ENCODE assay signal across 10 cellular contexts in the genomic region with DNA sequence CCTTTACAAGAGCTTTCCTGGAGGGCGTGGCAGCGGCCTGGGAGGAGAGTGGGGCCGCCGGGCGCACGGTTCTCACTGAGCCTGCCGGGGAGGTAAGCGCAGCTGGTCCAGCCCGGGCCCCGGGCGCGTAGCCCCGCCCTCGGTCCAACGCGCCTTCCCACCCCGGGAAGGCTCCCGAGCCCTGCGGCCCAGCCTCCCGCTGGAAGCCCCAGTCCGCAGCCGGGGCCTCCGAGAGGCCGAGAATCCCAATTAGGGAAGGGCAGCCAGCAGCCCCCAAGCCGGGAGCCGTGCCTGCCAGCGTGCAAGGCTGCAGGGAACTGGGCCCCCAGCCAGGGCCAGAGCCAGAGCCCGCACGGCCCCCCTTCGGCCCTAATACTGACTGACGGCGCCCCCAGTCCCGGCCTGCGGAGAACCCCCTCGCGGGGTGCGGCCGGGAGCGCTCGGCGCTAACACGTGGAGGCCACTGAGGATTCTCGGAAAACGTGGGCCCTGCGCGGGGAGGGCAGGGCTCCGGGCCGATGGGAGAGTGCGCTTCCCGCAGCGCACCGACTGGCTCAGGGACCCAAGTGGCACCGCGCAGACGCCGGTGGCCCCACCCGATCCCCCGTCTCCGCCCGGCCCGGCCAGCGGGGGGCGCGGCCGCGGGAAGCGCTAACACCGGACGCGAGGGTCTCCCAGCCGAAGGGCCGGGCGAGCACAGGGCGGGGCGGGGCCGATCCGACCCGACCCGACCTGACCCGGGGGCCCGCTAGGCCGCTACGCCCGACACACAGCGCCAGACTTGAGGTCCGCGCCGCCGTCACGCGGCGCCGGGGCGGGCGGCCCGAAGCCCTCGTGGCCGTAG. TPM values are rescaled to one million over a fixed set of nuclear protein-coding genes. Genes with fewer than 3 reads are reported as not detected.
DNase-seq lines count a peak whose midpoint lies in the region; ATAC-seq and TF ChIP-seq lines count a peak whose summit lies in the region.
"Had no signal": no experiment of that assay in that cellular context is flagged by ENCODE, and none has a peak within 500 bp of the region (broad histone marks: within the 10 kb centered on the region; RNA-seq: fewer than 3 reads in every experiment).

No MANE protein-coding gene starts in this region.

- peak; percentile 57 for ATAC-seq in gastroesophageal sphincter
- no peak for ATAC-seq in activated naive CD4-positive, alpha-beta T cell treated with anti-CD3 and anti-CD28 coated beads, Interleukin-2, amount 50 U/mL, for 72 hours

- H3K9me3 ChIP-seq in NT2/D1 (ENCODE audit: insufficient read depth, low read length) (no peaks in the 10 kb centered on the region), gastroesophageal sphincter (no peaks in the 10 kb centered on the region), neural progenitor cell (ENCODE audit: low read depth) (no peaks in the 10 kb centered on the region)
- no peaks in the 10 kb centered on the region for H3K9me3 ChIP-seq in CD8-positive, alpha-beta memory T cell (ENCODE audit: low read length)
- H3K9me3 ChIP-seq: BLaER1 had no signal

- H3K27ac ChIP-seq in 22Rv1 = peak overlapping the region; percentile 83
- peak overlapping the region; percentile 43 to 91 (median 88) for H3K27ac ChIP-seq in gastroesophageal sphincter
- H3K27ac ChIP-seq in neural progenitor cell = peak overlapping the region; percentile 85
- H3K27ac ChIP-seq in CD8-positive, alpha-beta memory T cell (ENCODE audit: low read depth, low read length) = no peak overlapping the region
- H3K27ac ChIP-seq: BLaER1 had no signal

- peaks cover 19% of the 10 kb centered on the region for H3K36me3 Mint-ChIP-seq in neural progenitor cell
- peaks cover 0 to 5% of the 10 kb centered on the region in 2 donors for H3K36me3 Mint-ChIP-seq in activated naive CD4-positive, alpha-beta T cell treated with anti-CD3 and anti-CD28 coated beads, Interleukin-2, amount 50 U/mL, for 72 hours
- H3K36me3 Mint-ChIP-seq in CD8-positive, alpha-beta memory T cell = peaks cover 0 to 25% (median 2%) of the 10 kb centered on the region in 3 donors

- DNase-seq in NT2/D1 (ENCODE audit: low read depth, low spot score) (no peak), neural progenitor cell (ENCODE audit: low spot score) (peak; percentile 90), HuH-7.5 (ENCODE audit: low spot score) (no peak), NCI-H345 treated with DMSO at 0.1 percent for 48 hours (lab: John Stamatoyannopoulos, UW; ENCODE audit: unreplicated experiment) (no peak)
- DNase-seq in activated naive CD4-positive, alpha-beta T cell treated with anti-CD3 and anti-CD28 coated beads, Interleukin-2, amount 50 U/mL, for 72 hours (ENCODE audit: low spot score in 2 of 2) = no peak
- no peak for DNase-seq in CD8-positive, alpha-beta memory T cell
- DNase-seq: activated CD4-positive, alpha-beta memory T cell treated with anti-CD3 and anti-CD28 coated beads, Interleukin-2, amount 10 ng/mL, durations not matched to agents 7 days and 5 days had no signal

- H2AFZ ChIP-seq in neural progenitor cell (replicated peaks) = no peak overlapping the region

- H3K36me3 ChIP-seq in NT2/D1 (ENCODE audit: insufficient read depth, insufficient read length, low read length) (peaks cover 60% of the 10 kb centered on the region), gastroesophageal sphincter (peaks cover 0 to 18% of the 10 kb centered on the region in 2 donors), neural progenitor cell (peaks cover 7% of the 10 kb centered on the region)
- H3K36me3 ChIP-seq in CD8-positive, alpha-beta memory T cell (ENCODE audit: insufficient read depth, low read length) = no peaks in the 10 kb centered on the region

- POLR2A ChIA-PET in CD8-positive, alpha-beta memory T cell (lab: Charles Lee) = no interaction called here

- H3K27ac Mint-ChIP-seq in neural progenitor cell = no peak overlapping the region
- no peak overlapping the region for H3K27ac Mint-ChIP-seq in activated naive CD4-positive, alpha-beta T cell treated with anti-CD3 and anti-CD28 coated beads, Interleukin-2, amount 50 U/mL, for 72 hours
- no peak overlapping the region for H3K27ac Mint-ChIP-seq in CD8-positive, alpha-beta memory T cell
- H3K27ac Mint-ChIP-seq: activated CD4-positive, alpha-beta memory T cell treated with anti-CD3 and anti-CD28 coated beads, Interleukin-2, amount 10 ng/mL, durations not matched to agents 7 days and 5 days had no signal

- peaks cover 22% of the 10 kb centered on the region for H3K27me3 Mint-ChIP-seq in neural progenitor cell (ENCODE audit: insufficient read depth, low read depth)
- no peaks in the 10 kb centered on the region for H3K27me3 Mint-ChIP-seq in CD8-positive, alpha-beta memory T cell

- H3K79me2 ChIP-seq in neural progenitor cell (ENCODE audit: low read depth) = peaks cover 95% of the 10 kb centered on the region

- no CpG with 5 or more reads among the region's 98 CpGs for WGBS in gastroesophageal sphincter (ENCODE audit: low coverage in 1 of 2), 2 donors

- H3K4me3 ChIP-seq in NT2/D1 (ENCODE audit: insufficient read length, low read depth) (peak overlapping the region; percentile 92), gastroesophageal sphincter (peak overlapping the region; percentile 40 to 69), neural progenitor cell (peak overlapping the region; percentile 62)
- H3K4me3 ChIP-seq in CD8-positive, alpha-beta memory T cell (ENCODE audit: low read length) = no peak overlapping the region
- H3K4me3 ChIP-seq: BLaER1 had no signal

- peak; percentile 36 for TF ChIP-seq CTCF in 22Rv1 (IDR thresholded peaks at IDR 0.05)
- TF ChIP-seq CTCF in gastroesophageal sphincter (IDR thresholded peaks at IDR 0.05) = peak in 3 of 4 experiments; percentile 28 to 49 (median 36)
- no peak for TF ChIP-seq CTCF in neural progenitor cell (IDR thresholded peaks at IDR 0.05)

- H3K9ac ChIP-seq in NT2/D1 (ENCODE audit: insufficient read length, low read depth) (peak overlapping the region; percentile 99), neural progenitor cell (peak overlapping the region; percentile 36)
- H3K9ac ChIP-seq: BLaER1 had no signal

- H3F3A ChIP-seq in neural progenitor cell (ENCODE audit: low read depth) = peaks cover 96% of the 10 kb centered on the region

- H3K4me2 ChIP-seq in neural progenitor cell = peak overlapping the region; percentile 92
- H3K4me2 ChIP-seq: BLaER1 had no signal

- H4K20me1 ChIP-seq in neural progenitor cell (ENCODE audit: low read depth) = peaks cover 98% of the 10 kb centered on the region

- no peaks in the 10 kb centered on the region for H3K9me3 Mint-ChIP-seq in neural progenitor cell
- no peaks in the 10 kb centered on the region for H3K9me3 Mint-ChIP-seq in activated naive CD4-positive, alpha-beta T cell treated with anti-CD3 and anti-CD28 coated beads, Interleukin-2, amount 50 U/mL, for 72 hours
- H3K9me3 Mint-ChIP-seq in CD8-positive, alpha-beta memory T cell = no peaks in the 10 kb centered on the region
- H3K9me3 Mint-ChIP-seq: activated CD4-positive, alpha-beta memory T cell treated with anti-CD3 and anti-CD28 coated beads, Interleukin-2, amount 10 ng/mL, durations not matched to agents 7 days and 5 days had no signal

- H3K27me3 ChIP-seq in NT2/D1 (ENCODE audit: insufficient read depth, insufficient read length) (no peaks in the 10 kb centered on the region), gastroesophageal sphincter (no peaks in the 10 kb centered on the region), neural progenitor cell (no peaks in the 10 kb centered on the region)
- H3K27me3 ChIP-seq in CD8-positive, alpha-beta memory T cell (ENCODE audit: insufficient read depth, low read length, poor library complexity, severe bottlenecking) = no peaks in the 10 kb centered on the region
- H3K27me3 ChIP-seq: BLaER1 had no signal

- peak in 1 of 2 donors; percentile 13 for TF ChIP-seq POLR2A in gastroesophageal sphincter (IDR thresholded peaks at IDR 0.05)

- H3K4me1 ChIP-seq in NT2/D1 (ENCODE audit: insufficient read depth, insufficient read length) (peaks cover 23% of the 10 kb centered on the region), gastroesophageal sphincter (peaks cover 0 to 65% (median 36%) of the 10 kb centered on the region in 3 donors), neural progenitor cell (peaks cover 42% of the 10 kb centered on the region)
- no peaks in the 10 kb centered on the region for H3K4me1 ChIP-seq in CD8-positive, alpha-beta memory T cell (ENCODE audit: insufficient read depth, low read length)

- H3K4me1 Mint-ChIP-seq in neural progenitor cell = peaks cover 49% of the 10 kb centered on the region
- H3K4me1 Mint-ChIP-seq in CD8-positive, alpha-beta memory T cell = peaks cover 7 to 11% (median 8%) of the 10 kb centered on the region in 3 donors

- peak overlapping the region; percentile 82 for H3K4me3 Mint-ChIP-seq in neural progenitor cell
- no peak overlapping the region for H3K4me3 Mint-ChIP-seq in CD8-positive, alpha-beta memory T cell
- H3K4me3 Mint-ChIP-seq: activated CD4-positive, alpha-beta memory T cell treated with anti-CD3 and anti-CD28 coated beads, Interleukin-2, amount 10 ng/mL, durations not matched to agents 7 days and 5 days had no signal

- no peak for TF ChIP-seq EP300 in gastroesophageal sphincter (IDR thresholded peaks at IDR 0.05)

- CTCF ChIA-PET in CD8-positive, alpha-beta memory T cell (lab: Charles Lee) = no interaction called here

RNA-seq across cellular contexts. Expression of a gene that starts 5.7 kb away (rescaled TPM):
- total RNA-seq in gastroesophageal sphincter (10 to 100 TPM; 13.2 to 31.8 (median 24.5) TPM), neural progenitor cell (ENCODE audit: low replicate concordance) (22.5 and 42.6 TPM in 2 replicates)
- 1 to 10 TPM in 1 of 2 donors, under 1 TPM in 1; 0.16 to 2.2 TPM for total RNA-seq in activated naive CD4-positive, alpha-beta T cell treated with anti-CD3 and anti-CD28 coated beads, Interleukin-2, amount 50 U/mL, for 72 hours
- 1 to 10 TPM; 7.0 to 7.6 TPM for total RNA-seq in CD8-positive, alpha-beta memory T cell
- polyA plus RNA-seq in CD8-positive, alpha-beta memory T cell = 0.37 TPM

RNA-seq across cellular contexts. Expression of a gene that starts 50.4 kb away (rescaled TPM):
- total RNA-seq in gastroesophageal sphincter = 10 to 100 TPM; 14.3 to 18.6 (median 15.5) TPM
- 27.2 and 80.0 TPM in 2 replicates for total RNA-seq in neural progenitor cell (ENCODE audit: low replicate concordance)
- 10 to 100 TPM; 30.8 to 39.0 TPM for total RNA-seq in activated naive CD4-positive, alpha-beta T cell treated with anti-CD3 and anti-CD28 coated beads, Interleukin-2, amount 50 U/mL, for 72 hours
- 10 to 100 TPM; 38.7 to 41.4 TPM for total RNA-seq in CD8-positive, alpha-beta memory T cell
- 1.4 TPM for polyA plus RNA-seq in CD8-positive, alpha-beta memory T cell
